ENCODE assay signal across 9 cellular contexts in genomic region chr1:16980473-16981268, GRCh38. TPM values are rescaled to one million over a fixed set of nuclear protein-coding genes. Genes with fewer than 3 reads are reported as not detected.
DNase-seq lines count a peak whose midpoint lies in the region; ATAC-seq and TF ChIP-seq lines count a peak whose summit lies in the region.
"Had no signal": no experiment of that assay in that cellular context is flagged by ENCODE, and none has a peak within 500 bp of the region (broad histone marks: within the 10 kb centered on the region; RNA-seq: fewer than 3 reads in every experiment).

TSS of gene MFAP2 (minus strand) at chr1:16980620. CDS start at chr1:16978273, 2,347 bp downstream.

- intact Hi-C loops in psoas muscle (cut with DNase I) = no loop called here

- TF ChIP-seq CTCF in fibroblast of pulmonary artery (IDR thresholded peaks at IDR 0.05; ENCODE audit: low read length, missing control alignments) = no peak
- TF ChIP-seq CTCF in psoas muscle (IDR thresholded peaks at IDR 0.05) = no peak

- H3K27ac ChIP-seq in SJSA1 (peak within 1 kb of the TSS; percentile 46), psoas muscle (no peak within 1 kb of the TSS)
- H3K27ac ChIP-seq: KMS-11 had no signal

- H3K36me3 ChIP-seq in SJSA1 (no peaks in the 10 kb centered on the region), psoas muscle (ENCODE audit: insufficient read depth in 1 of 2, low read depth in 1 of 2) (peaks cover 0 to 3% of the 10 kb centered on the region in 2 donors)

- H3K27me3 ChIP-seq in SJSA1 (replicated peaks) (no peaks in the 10 kb centered on the region), psoas muscle (ENCODE audit: insufficient read depth in 3 of 3, low read length in 2 of 3) (peaks cover 0 to 18% (median 10%) of the 10 kb centered on the region in 3 donors)

- WGBS in psoas muscle, 3 donors = 10 to 25% (median 13%) methylated on average over 14 to 53 of the region's 53 CpGs

- DNase-seq in ELR (ENCODE audit: low read depth) (peak; percentile 58), SJSA1 (ENCODE audit: low read depth in 1 of 2, low spot score in 2 of 2) (no peak), fibroblast of pulmonary artery (ENCODE audit: low read depth) (peak; percentile 50), psoas muscle (peak in 1 of 2 donors; percentile 53), ACHN (no peak), retina (no peak), kidney glomerular epithelial cell (lab: John Stamatoyannopoulos, UW) (no peak)

- ATAC-seq in psoas muscle (no peak), HG03139 (IDR thresholded peaks at IDR 0.05; ENCODE audit: unreplicated experiment) (no peak)

- no peaks in the 10 kb centered on the region for H3K9me3 ChIP-seq in SJSA1 (replicated peaks)
- no peaks in the 10 kb centered on the region for H3K9me3 ChIP-seq in psoas muscle

- H3K4me3 ChIP-seq in SJSA1 (peak within 1 kb of the TSS; percentile 45), fibroblast of pulmonary artery (replicated peaks; ENCODE audit: low read depth, low read length) (peak within 1 kb of the TSS; percentile 88), psoas muscle (peak within 1 kb of the TSS; percentile 55)

- peaks cover 23% of the 10 kb centered on the region for H3K4me1 ChIP-seq in SJSA1 (replicated peaks)
- no peaks in the 10 kb centered on the region for H3K4me1 ChIP-seq in psoas muscle

- in situ Hi-C loops in ACHN (cut with HindIII; ENCODE audit: low pct_ligation_motif_present, low pct_unique_long_range_greater_than_20kb, low sequenced_read_pairs) = no loop called here

RNA-seq across cellular contexts. Expression of gene MFAP2, which starts in this region (rescaled TPM):
- 9.3 and 16.7 TPM in 2 replicates for total RNA-seq in SJSA1 (2014; rRNA removed; shearing (Covaris generic))
- 1 to 10 TPM in 2 of 4 donors, under 1 TPM in 2; 0.57 to 4.0 (median 1.1) TPM for total RNA-seq in psoas muscle
- 1 to 10 TPM in 1 of 3 donors, under 1 TPM in 2; 0.40 to 1.5 (median 0.49) TPM for polyA plus RNA-seq in psoas muscle

Comparison
In these comparisons a context has a peak if more than half of its experiments do, and no peak if none do; other contexts are left out.
1. DNase-seq: peak in ELR (single experiment) and fibroblast of pulmonary artery (single experiment); none in SJSA1 (0 of 2), ACHN (single experiment), retina (single experiment) and kidney glomerular epithelial cell (single experiment).
2. Peak in every context shown above with its lines, with median percentiles within 50 percentile points of each other: H3K4me3 ChIP-seq.